Comparison of ENCODE assay signal across 17 cellular contexts in the genomic region with DNA sequence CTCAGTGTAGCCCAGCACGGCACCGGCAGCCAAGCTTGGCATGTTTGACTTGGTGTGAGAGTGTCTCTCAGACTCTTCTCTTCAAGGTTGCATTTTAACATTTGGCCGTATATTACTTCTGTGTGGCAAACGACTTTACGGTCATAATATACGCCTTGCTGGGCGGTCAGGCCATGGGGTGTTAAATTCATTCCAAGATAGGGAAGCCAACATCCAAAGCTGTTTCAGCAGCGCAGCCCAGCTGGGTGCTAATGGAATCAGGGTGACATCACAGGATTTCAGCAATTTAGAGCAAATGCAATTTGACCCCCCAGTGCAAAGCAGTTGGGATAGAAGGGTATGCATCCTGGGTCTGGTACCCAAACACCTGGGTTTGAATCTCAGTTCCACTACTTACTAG. TPM values are rescaled to one million over a fixed set of nuclear protein-coding genes. Genes with fewer than 3 reads are reported as not detected.
DNase-seq lines count a peak whose midpoint lies in the region; ATAC-seq and TF ChIP-seq lines count a peak whose summit lies in the region.
"Had no signal": no experiment of that assay in that cellular context is flagged by ENCODE, and none has a peak within 500 bp of the region (broad histone marks: within the 10 kb centered on the region; RNA-seq: fewer than 3 reads in every experiment).

No MANE protein-coding gene starts in this region.

- H3K36me3 Mint-ChIP-seq in activated T-cell treated with anti-CD3 and anti-CD28 coated beads, Interleukin-2, amount 50 U/mL, for 72 hours (ENCODE audit: insufficient read depth in 2 of 2): no peaks in the 10 kb centered on the region
- no peaks in the 10 kb centered on the region for H3K36me3 Mint-ChIP-seq in naive B cell

- ATAC-seq in activated T-cell treated with anti-CD3 and anti-CD28 coated beads, Interleukin-2, amount 50 U/mL, for 72 hours (replicated peaks in 1 of 2): no peak
- ATAC-seq in naive B cell (ENCODE audit: low read depth in 2 of 2): no peak
- ATAC-seq in GM21717 (IDR thresholded peaks at IDR 0.05; ENCODE audit: unreplicated experiment): no peak
- ATAC-seq: esophagus mucosa, gastroesophageal sphincter had no signal

- H3K9me3 ChIP-seq in HAP-1: no peaks in the 10 kb centered on the region
- H3K9me3 ChIP-seq: gastroesophageal sphincter, prostate gland had no signal

- no peaks in the 10 kb centered on the region for H3K36me3 ChIP-seq in HAP-1 (replicated peaks)
- H3K36me3 ChIP-seq: gastroesophageal sphincter, prostate gland had no signal

- H3K4me1 Mint-ChIP-seq in activated T-cell treated with anti-CD3 and anti-CD28 coated beads, Interleukin-2, amount 50 U/mL, for 72 hours (ENCODE audit: low read depth): peaks cover 42% of the 10 kb centered on the region
- peaks cover 35 to 63% (median 52%) of the 10 kb centered on the region in 3 donors for H3K4me1 Mint-ChIP-seq in naive B cell

- DNase-seq in activated T-cell treated with anti-CD3 and anti-CD28 coated beads, Interleukin-2, amount 50 U/mL, for 72 hours: no peak
- DNase-seq in activated T-cell treated with anti-CD3 and anti-CD28 coated beads, Interleukin-2, amount 50 U/mL, for 48 hours: no peak
- DNase-seq in RWPE1 (ENCODE audit: low spot score) (no peak), naive B cell (no peak), NCI-H1436 treated with DMSO at 0.1 percent for 48 hours (lab: John Stamatoyannopoulos, UW) (no peak), cerebellar nuclear complex (lab: John Stamatoyannopoulos, UW) (no peak), HAP-1 (ENCODE audit: low spot score in 2 of 2) (no peak)
- DNase-seq: activated gamma-delta T cell; anterior cingulate cortex; central memory CD4-positive, alpha-beta T cell; NCI-H1105; NCI-H2107; NCI-H510A treated with DMSO at 0.1 percent for 48 hours had no signal

- H3K27ac Mint-ChIP-seq in activated T-cell treated with anti-CD3 and anti-CD28 coated beads, Interleukin-2, amount 50 U/mL, for 72 hours: peak overlapping the region; percentile 28
- H3K27ac Mint-ChIP-seq in naive B cell: peak overlapping the region in 4 of 6 donors; percentile 88 to 97 (median 94)

- in situ Hi-C loops in HAP-1 (cut with MboI; ENCODE audit: low sequenced_read_pairs): no loop called here

- TF ChIP-seq CTCF in RWPE1 (conservative IDR thresholded peaks at IDR 0.05; ENCODE audit: low read depth): no peak

- H3K4me1 ChIP-seq in HAP-1: no peaks in the 10 kb centered on the region
- H3K4me1 ChIP-seq: gastroesophageal sphincter, prostate gland had no signal

- H3K27me3 Mint-ChIP-seq in activated T-cell treated with anti-CD3 and anti-CD28 coated beads, Interleukin-2, amount 50 U/mL, for 72 hours (ENCODE audit: low read depth): no peaks in the 10 kb centered on the region
- no peaks in the 10 kb centered on the region for H3K27me3 Mint-ChIP-seq in naive B cell

- H3K9me3 Mint-ChIP-seq in activated T-cell treated with anti-CD3 and anti-CD28 coated beads, Interleukin-2, amount 50 U/mL, for 72 hours: no peaks in the 10 kb centered on the region
- H3K9me3 Mint-ChIP-seq in naive B cell: no peaks in the 10 kb centered on the region

- peak overlapping the region in 1 of 2 donors; percentile 24 for H3K4me3 Mint-ChIP-seq in activated T-cell treated with anti-CD3 and anti-CD28 coated beads, Interleukin-2, amount 50 U/mL, for 72 hours
- H3K4me3 Mint-ChIP-seq in naive B cell: peak overlapping the region in 5 of 8 donors; percentile 55 to 78 (median 67)

- CTCF ChIA-PET in RWPE1 (lab: Yijun Ruan, JAX): interaction anchor here (1.2 kb wide), 1 partner anchor 104 kb away, joined by 3 read pairs; no protein-coding TSS in a partner anchor

- POLR2A ChIA-PET in RWPE1 (lab: Yijun Ruan, JAX; ENCODE audit: low non-redundant PET): no interaction called here

- H3K4me3 ChIP-seq in HAP-1: no peak overlapping the region
- H3K4me3 ChIP-seq: gastroesophageal sphincter, prostate gland had no signal

- peak overlapping the region; percentile 16; the same call in 1 of the 2 replicates for H3K27ac ChIP-seq in RWPE1
- H3K27ac ChIP-seq: gastroesophageal sphincter, prostate gland had no signal

- H3K27me3 ChIP-seq in HAP-1 (ENCODE audit: low read depth): no peaks in the 10 kb centered on the region
- H3K27me3 ChIP-seq: gastroesophageal sphincter had no signal

RNA-seq across cellular contexts. Expression of gene MYH9, which starts 16.7 kb away (rescaled TPM):
- total RNA-seq in activated T-cell treated with anti-CD3 and anti-CD28 coated beads, Interleukin-2, amount 50 U/mL, for 72 hours: 100 to 1,000 TPM; 529 to 662 TPM
- 100 to 1,000 TPM in 1 of 6 donors, 10 to 100 TPM in 5; 17.3 to 255 (median 64.5) TPM for polyA plus RNA-seq in naive B cell (ENCODE audit: low read depth in 6 of 6)
